8 cellular contexts compared by ENCODE assay signal in genomic region chr2:241878007-241878970, GRCh38. TPM values are rescaled to one million over a fixed set of nuclear protein-coding genes. Genes with fewer than 3 reads are reported as not detected.
A peak's percentile ranks its signal among the peaks of the same experiment; 100 is the strongest.
DNase-seq lines count a peak whose midpoint lies in the region; ATAC-seq and TF ChIP-seq lines count a peak whose summit lies in the region.

No MANE protein-coding gene starts in this region.

- BruUV-seq in Panc1 (replicated peaks; lab: Mats Ljungman, UMichigan) = no TSS peak

- TF ChIP-seq CTCF in CD14-positive monocyte (IDR thresholded peaks at IDR 0.05) (peak; percentile 56), Panc1 (IDR thresholded peaks at IDR 0.05) (peak; percentile 88), neural progenitor cell (IDR thresholded peaks at IDR 0.05) (peak; percentile 66), tibial artery (IDR thresholded peaks at IDR 0.05) (peak; percentile 36 to 62)

- H3K4me2 ChIP-seq in neural progenitor cell = no peak overlapping the region

- H3K4me1 ChIP-seq in Panc1 (ENCODE audit: control insufficient read depth, insufficient read depth, low read length) = peaks cover 16% of the 10 kb centered on the region
- peaks cover 19% of the 10 kb centered on the region for H3K4me1 ChIP-seq in neural progenitor cell
- peaks cover 0 to 26% (median 13%) of the 10 kb centered on the region in 4 donors for H3K4me1 ChIP-seq in tibial artery

- intact Hi-C loops in CD14-positive monocyte (cut with micrococcal nuclease) (loop anchor here in 1 of 2 donors (5.0 kb wide), 1 partner anchor 1026 kb away; no protein-coding TSS in a partner anchor), Panc1 (cut with micrococcal nuclease; ENCODE audit: unreplicated experiment) (loop anchor here (10.0 kb wide), 1 partner anchor 143 kb away; the partner anchor contains the start of gene D2HGDH), tibial artery (cut with DNase I; ENCODE audit: low total_unique reads) (loop anchor here (5.0 to 10.0 kb wide), 2 partner anchors 193 to 1026 kb away; partner anchors contain the start of gene DTYMK)

- H3K36me3 Mint-ChIP-seq in CD14-positive monocyte = no peaks in the 10 kb centered on the region
- no peaks in the 10 kb centered on the region for H3K36me3 Mint-ChIP-seq in activated T-cell treated with anti-CD3 and anti-CD28 coated beads, Interleukin-2, amount 50 U/mL, for 4 hours (ENCODE audit: insufficient read depth)
- peaks cover 2% of the 10 kb centered on the region for H3K36me3 Mint-ChIP-seq in neural progenitor cell

- H3K4me1 Mint-ChIP-seq in CD14-positive monocyte (peaks cover 15% of the 10 kb centered on the region), neural progenitor cell (peaks cover 15% of the 10 kb centered on the region)
- H3K4me1 Mint-ChIP-seq in activated T-cell treated with anti-CD3 and anti-CD28 coated beads, Interleukin-2, amount 50 U/mL, for 4 hours (ENCODE audit: low read depth) = peaks cover 24% of the 10 kb centered on the region

- H3K4me3 Mint-ChIP-seq in CD14-positive monocyte (no peak overlapping the region), neural progenitor cell (no peak overlapping the region)
- no peak overlapping the region for H3K4me3 Mint-ChIP-seq in activated T-cell treated with anti-CD3 and anti-CD28 coated beads, Interleukin-2, amount 50 U/mL, for 4 hours

- peaks cover 5 to 21% (median 8%) of the 10 kb centered on the region in 7 donors for H3K9me3 Mint-ChIP-seq in CD14-positive monocyte
- no peaks in the 10 kb centered on the region for H3K9me3 Mint-ChIP-seq in activated T-cell treated with anti-CD3 and anti-CD28 coated beads, Interleukin-2, amount 50 U/mL, for 4 hours
- peaks cover 12% of the 10 kb centered on the region for H3K9me3 Mint-ChIP-seq in neural progenitor cell

- no peak overlapping the region for H3K9ac ChIP-seq in neural progenitor cell

- no peaks in the 10 kb centered on the region for H3K79me2 ChIP-seq in neural progenitor cell (ENCODE audit: low read depth)

- ATAC-seq in Panc1 (peak; percentile 64), HG02973 (IDR thresholded peaks at IDR 0.05; ENCODE audit: unreplicated experiment) (no peak)
- ATAC-seq in activated T-cell treated with anti-CD3 and anti-CD28 coated beads, Interleukin-2, amount 50 U/mL, for 4 hours = peak; percentile 9 to 25

- DNase-seq in CD14-positive monocyte (ENCODE audit: low spot score) = no peak
- DNase-seq in HT-29 (ENCODE audit: low spot score) = peak; percentile 65
- DNase-seq in Panc1 (ENCODE audit: low read depth, low spot score) = no peak
- peak; percentile 75 for DNase-seq in activated T-cell treated with anti-CD3 and anti-CD28 coated beads, Interleukin-2, amount 50 U/mL, for 4 hours
- DNase-seq in fibroblast of gingiva (ENCODE audit: low read depth) = peak; percentile 57
- DNase-seq in neural progenitor cell (ENCODE audit: low spot score) = peak; percentile 81
- DNase-seq in tibial artery = peak in 1 of 2 donors; percentile 59

- peaks cover 13% of the 10 kb centered on the region for H3F3A ChIP-seq in neural progenitor cell (ENCODE audit: low read depth)

- in situ Hi-C loops in Panc1 (cut with HindIII; ENCODE audit: low pct_unique_long_range_greater_than_20kb, low sequenced_read_pairs) = no loop called here

- H3K36me3 ChIP-seq in Panc1 (ENCODE audit: control insufficient read depth, insufficient read depth, low read length) (no peaks in the 10 kb centered on the region), neural progenitor cell (no peaks in the 10 kb centered on the region), tibial artery (no peaks in the 10 kb centered on the region)

- H3K27me3 Mint-ChIP-seq in CD14-positive monocyte (ENCODE audit: low read depth in 3 of 3) (peaks cover 0 to 10% (median 2%) of the 10 kb centered on the region in 3 donors), neural progenitor cell (ENCODE audit: insufficient read depth, low read depth) (peaks cover 18% of the 10 kb centered on the region)
- H3K27me3 Mint-ChIP-seq in activated T-cell treated with anti-CD3 and anti-CD28 coated beads, Interleukin-2, amount 50 U/mL, for 4 hours (ENCODE audit: low read depth) = no peaks in the 10 kb centered on the region

- H3K4me3 ChIP-seq in Panc1 (ENCODE audit: low read depth in 2 of 2, low read length in 2 of 2) (no peak overlapping the region), neural progenitor cell (no peak overlapping the region), tibial artery (no peak overlapping the region)

- POLR2A ChIA-PET in Panc1 (lab: Charles Lee) = interaction anchor here (1.2 kb wide), 1 partner anchor 176 kb away, joined by 17 read pairs; the partner anchor contains the start of gene ING5

- H4K20me1 ChIP-seq in neural progenitor cell (ENCODE audit: low read depth) = no peaks in the 10 kb centered on the region

- no peak overlapping the region for H2AFZ ChIP-seq in neural progenitor cell (replicated peaks)

- H3K27ac ChIP-seq in Panc1 (ENCODE audit: low read length) (no peak overlapping the region), neural progenitor cell (no peak overlapping the region), tibial artery (no peak overlapping the region)

- CTCF ChIA-PET in Panc1 (lab: Charles Lee) = interaction anchor here (0.6 to 0.7 kb wide), 2 partner anchors 94 to 144 kb away, joined by 3 to 4 read pairs; partner anchors contain the start of gene D2HGDH

- H3K27me3 ChIP-seq in Panc1 (ENCODE audit: control insufficient read depth, insufficient read depth, low read length) (no peaks in the 10 kb centered on the region), neural progenitor cell (no peaks in the 10 kb centered on the region), tibial artery (peaks cover 0 to 5% of the 10 kb centered on the region in 2 donors)

- H3K9me3 ChIP-seq in Panc1 (ENCODE audit: control insufficient read depth, insufficient read depth, low read depth, low read length) = no peaks in the 10 kb centered on the region
- no peaks in the 10 kb centered on the region for H3K9me3 ChIP-seq in neural progenitor cell (ENCODE audit: low read depth)
- H3K9me3 ChIP-seq in tibial artery = no peaks in the 10 kb centered on the region

- H3K27ac Mint-ChIP-seq in CD14-positive monocyte (peak overlapping the region in 1 of 7 donors; percentile 40), neural progenitor cell (no peak overlapping the region)

RNA-seq across cellular contexts. Expression of gene RTP5, which starts 8.8 kb away (rescaled TPM):
- polyA plus RNA-seq in CD14-positive monocyte = not detected
- not detected in 2 replicates for total RNA-seq in HT-29 (2014; rRNA removed; shearing (Covaris generic))
- total RNA-seq in Panc1 (2021; ENCODE audit: unreplicated experiment) (not detected), neural progenitor cell (ENCODE audit: low replicate concordance) (not detected in 2 replicates)
- not detected for polyA plus RNA-seq in Panc1 (2012; ENCODE audit: insufficient read length)
- under 1 TPM; 0.13 to 0.14 (median 0.13) TPM for total RNA-seq in activated T-cell treated with anti-CD3 and anti-CD28 coated beads, Interleukin-2, amount 50 U/mL, for 4 hours

RNA-seq across cellular contexts. Expression of gene PDCD1, which starts 19.6 kb away (rescaled TPM):
- under 1 TPM in 1 of 2 donors, not detected in 1; 0.08 TPM for polyA plus RNA-seq in CD14-positive monocyte
- not detected in 2 replicates for total RNA-seq in HT-29 (2014; rRNA removed; shearing (Covaris generic))
- total RNA-seq in Panc1 (2021; ENCODE audit: unreplicated experiment) (0.15 TPM), neural progenitor cell (ENCODE audit: low replicate concordance) (not detected in 2 replicates)
- polyA plus RNA-seq in Panc1 (2012; ENCODE audit: insufficient read length) = 0.29 TPM
- total RNA-seq in activated T-cell treated with anti-CD3 and anti-CD28 coated beads, Interleukin-2, amount 50 U/mL, for 4 hours = 100 to 1,000 TPM in 1 of 3 donors, 10 to 100 TPM in 2; 60.5 to 102 (median 77.3) TPM

Comparison
In these comparisons a context has a peak if more than half of its experiments do, and no peak if none do; other contexts are left out.
1. DNase-seq: peak in HT-29 (single experiment), activated T-cell treated with anti-CD3 and anti-CD28 coated beads, Interleukin-2, amount 50 U/mL, for 4 hours (single experiment), fibroblast of gingiva (single experiment) and neural progenitor cell (single experiment); none in CD14-positive monocyte (single experiment) and Panc1 (single experiment).
2. RNA of gene PDCD1, which starts 19.6 kb away (total RNA-seq): 60.5 to 102 TPM in activated T-cell treated with anti-CD3 and anti-CD28 coated beads, Interleukin-2, amount 50 U/mL, for 4 hours; 0.15 TPM in Panc1 (single experiment), not detected in HT-29 and not detected in neural progenitor cell; every median in the first group is over 10 times any median in the second.
3. Peak in every context shown above with its lines, with median percentiles within 50 percentile points of each other: CTCF ChIP-seq.